In genomic region chr17:76673729-76674128, GRCh38 we compare ENCODE assay signal across 20 cellular contexts. TPM values are rescaled to one million over a fixed set of nuclear protein-coding genes. Genes with fewer than 3 reads are reported as not detected.
DNase-seq lines count a peak whose midpoint lies in the region; ATAC-seq and TF ChIP-seq lines count a peak whose summit lies in the region.
"Had no signal": no experiment of that assay in that cellular context is flagged by ENCODE, and none has a peak within 500 bp of the region (broad histone marks: within the 10 kb centered on the region; RNA-seq: fewer than 3 reads in every experiment).

No MANE protein-coding gene starts in this region.

- H3K4me1 ChIP-seq in CD8-positive, alpha-beta memory T cell (ENCODE audit: insufficient read depth, low read length): peaks cover 48% of the 10 kb centered on the region
- peaks cover 0 to 33% of the 10 kb centered on the region in 2 experiments; a peak in 2 of 4 replicates for H3K4me1 ChIP-seq in SK-N-SH (ENCODE audit: control insufficient read depth in 1 of 2, insufficient read depth in 2 of 2, low read depth in 1 of 2, low read length in 1 of 2)

- DNase-seq in CD8-positive, alpha-beta memory T cell: no peak
- DNase-seq in SK-N-SH (peak; percentile 73), fibroblast of villous mesenchyme (ENCODE audit: low read depth) (peak; percentile 53), NCI-H526 treated with DMSO at 0.1 percent for 48 hours (lab: John Stamatoyannopoulos, UW) (no peak)
- DNase-seq in stimulated activated naive CD4-positive, alpha-beta T cell (lab: John Stamatoyannopoulos, UW): no peak
- DNase-seq: activated CD4-positive, alpha-beta T cell treated with anti-CD3 and anti-CD28 coated beads for 4 hours; activated CD8-positive, alpha-beta memory T cell treated with anti-CD3 and anti-CD28 coated beads, Interleukin-2, amount 50 U/mL, for 4 hours; activated gamma-delta T cell; aorta; GDM1; left colon; midbrain; NCI-H1417; NCI-H2171; NCI-H82 had no signal

- H3K4me1 Mint-ChIP-seq in CD8-positive, alpha-beta memory T cell: peaks cover 29 to 35% (median 32%) of the 10 kb centered on the region in 3 donors

- no peak overlapping the region for H2AFZ ChIP-seq in SK-N-SH (ENCODE audit: low read depth)

- no peaks in the 10 kb centered on the region for H4K20me1 ChIP-seq in SK-N-SH (ENCODE audit: insufficient read depth)

- H3F3A ChIP-seq in SK-N-SH (replicated peaks; ENCODE audit: insufficient read depth): peaks cover 12% of the 10 kb centered on the region

- no peaks in the 10 kb centered on the region for H3K9me2 ChIP-seq in SK-N-SH

- H3K9me3 ChIP-seq in CD8-positive, alpha-beta memory T cell (ENCODE audit: low read length): no peaks in the 10 kb centered on the region
- no peaks in the 10 kb centered on the region for H3K9me3 ChIP-seq in SK-N-SH

- WGBS in SK-N-SH (ENCODE audit: low lambda C conversion rate): 39% methylated on average over 5 of the region's 5 CpGs

- no peak overlapping the region for H3K4me3 ChIP-seq in CD8-positive, alpha-beta memory T cell (ENCODE audit: low read length)
- no peak overlapping the region for H3K4me3 ChIP-seq in SK-N-SH (ENCODE audit: low read depth in 2 of 2, low read length in 1 of 2)
- H3K4me3 ChIP-seq in fibroblast of villous mesenchyme (ENCODE audit: low read depth, low read length): no peak overlapping the region
- H3K4me3 ChIP-seq: GM12878 had no signal

- CTCF ChIA-PET in CD8-positive, alpha-beta memory T cell (lab: Charles Lee): interaction anchor here (1.0 to 1.7 kb wide), 2 partner anchors 50 to 145 kb away, joined by 3 to 4 read pairs; no protein-coding TSS in a partner anchor
- CTCF ChIA-PET in SK-N-SH (lab: Yijun Ruan, JAX): interaction anchor here (0.7 to 4.2 kb wide), 8 partner anchors 8 to 150 kb away, joined by 3 to 42 read pairs (median 6); no protein-coding TSS in a partner anchor

- no peaks in the 10 kb centered on the region for H3K36me3 ChIP-seq in CD8-positive, alpha-beta memory T cell (ENCODE audit: insufficient read depth, low read length)
- H3K36me3 ChIP-seq in SK-N-SH (replicated peaks in 1 of 2; ENCODE audit: control insufficient read depth in 1 of 2, insufficient read depth in 2 of 2, low read length in 1 of 2): peaks cover 11 to 16% of the 10 kb centered on the region in 2 experiments

- no peaks in the 10 kb centered on the region for H3K27me3 Mint-ChIP-seq in CD8-positive, alpha-beta memory T cell
- H3K27me3 Mint-ChIP-seq: stimulated activated naive CD8-positive, alpha-beta T cell treated with anti-CD3 and anti-CD28 coated beads, Interleukin-15, Interleukin-2, amounts not matched to agents 100 ng/mL and 50 ng/mL, for 24 hours had no signal

- H3K27me3 ChIP-seq in CD8-positive, alpha-beta memory T cell (ENCODE audit: insufficient read depth, low read length, poor library complexity, severe bottlenecking): no peaks in the 10 kb centered on the region
- no peaks in the 10 kb centered on the region for H3K27me3 ChIP-seq in SK-N-SH (ENCODE audit: insufficient read depth)

- peak overlapping the region in 2 of 8 donors; percentile 29 to 54 for H3K27ac Mint-ChIP-seq in CD8-positive, alpha-beta memory T cell
- H3K27ac Mint-ChIP-seq: stimulated activated naive CD8-positive, alpha-beta T cell treated with anti-CD3 and anti-CD28 coated beads, Interleukin-15, Interleukin-2, amounts not matched to agents 100 ng/mL and 50 ng/mL, for 24 hours had no signal

- TF ChIP-seq RAD21 in SK-N-SH (IDR thresholded peaks at IDR 0.05; ENCODE audit: low read length): 0 out of 2 replicates have a peak, but pooled peaks have one; percentile 14

- ATAC-seq in HG02571 (IDR thresholded peaks at IDR 0.05; ENCODE audit: unreplicated experiment): no peak
- no peak for ATAC-seq in GM21367 (IDR thresholded peaks at IDR 0.05; ENCODE audit: unreplicated experiment)
- ATAC-seq: GM12878, left colon had no signal

- H3K36me3 Mint-ChIP-seq in CD8-positive, alpha-beta memory T cell: peaks cover 0 to 4% (median 0%) of the 10 kb centered on the region in 3 donors

- peaks cover 0 to 2% (median 0%) of the 10 kb centered on the region in 5 donors for H3K9me3 Mint-ChIP-seq in CD8-positive, alpha-beta memory T cell
- H3K9me3 Mint-ChIP-seq: stimulated activated naive CD8-positive, alpha-beta T cell treated with anti-CD3 and anti-CD28 coated beads, Interleukin-15, Interleukin-2, amounts not matched to agents 100 ng/mL and 50 ng/mL, for 24 hours had no signal

- peak in 1 of 2 experiments; percentile 46; a peak in 1 of 4 replicates for TF ChIP-seq EP300 in SK-N-SH (IDR thresholded peaks at IDR 0.05; ENCODE audit: borderline replicate concordance in 1 of 2, low read depth in 1 of 2, low read length in 1 of 2)

- no peak overlapping the region for H3K9ac ChIP-seq in SK-N-SH

- peak overlapping the region; percentile 89; the same call in 1 of the 2 replicates for H3K27ac ChIP-seq in 22Rv1
- H3K27ac ChIP-seq in CD8-positive, alpha-beta memory T cell (ENCODE audit: low read depth, low read length): no peak overlapping the region
- H3K27ac ChIP-seq in SK-N-SH (ENCODE audit: low read depth in 2 of 2, low read length in 1 of 2): peak overlapping the region; percentile 8 to 94; a peak in 2 of 4 replicates

- TF ChIP-seq CTCF in 22Rv1 (IDR thresholded peaks at IDR 0.05): no peak
- no peak for TF ChIP-seq CTCF in SK-N-SH (IDR thresholded peaks at IDR 0.05)
- TF ChIP-seq CTCF in fibroblast of villous mesenchyme (IDR thresholded peaks at IDR 0.05; ENCODE audit: insufficient read depth, low read depth, low read length): no peak

- H3K79me2 ChIP-seq in SK-N-SH (ENCODE audit: insufficient read depth): no peaks in the 10 kb centered on the region

- H3K4me3 Mint-ChIP-seq in CD8-positive, alpha-beta memory T cell: peak overlapping the region in 5 of 7 donors; percentile 8 to 65 (median 41)

- POLR2A ChIA-PET in CD8-positive, alpha-beta memory T cell (lab: Charles Lee): no interaction called here
- POLR2A ChIA-PET in SK-N-SH (lab: Yijun Ruan, JAX): interaction anchor here (1.1 kb wide), 2 partner anchors 35 to 116 kb away, joined by 3 read pairs; no protein-coding TSS in a partner anchor

- no peak overlapping the region for H3K4me2 ChIP-seq in SK-N-SH

TF ChIP-seq in SK-N-SH, 30 proteins besides CTCF, POLR2A, EP300 and RAD21 (continues in another document):
- no peak for TF ChIP-seq NRF1 (IDR thresholded peaks at IDR 0.05; ENCODE audit: low read depth, low read length)
- no peak for TF ChIP-seq FOSL2 (IDR thresholded peaks at IDR 0.05; ENCODE audit: borderline replicate concordance, low read depth)
- no peak for TF ChIP-seq YY1 (IDR thresholded peaks at IDR 0.05; ENCODE audit: low read depth)
- TF ChIP-seq TAF1 (IDR thresholded peaks at IDR 0.05; ENCODE audit: borderline replicate concordance, low read depth, low read length): no peak
- TF ChIP-seq RFX5 (IDR thresholded peaks at IDR 0.05; ENCODE audit: low read length): no peak
- peak; percentile 83 for TF ChIP-seq TCF12 (IDR thresholded peaks at IDR 0.05)
- TF ChIP-seq USF1 (IDR thresholded peaks at IDR 0.05; ENCODE audit: borderline replicate concordance, low read depth): no peak
- TF ChIP-seq ELF1 (IDR thresholded peaks at IDR 0.05): peak; percentile 20; the same call in 1 of the 2 replicates
- no peak for TF ChIP-seq GABPA (IDR thresholded peaks at IDR 0.05; ENCODE audit: low read depth)
- no peak for TF ChIP-seq GATA2 (CRISPR knock-in tag; IDR thresholded peaks at IDR 0.05)
- TF ChIP-seq POLR2AphosphoS5 (IDR thresholded peaks at IDR 0.05; ENCODE audit: low read depth, low read length): no peak
- no peak for TF ChIP-seq TEAD4 (IDR thresholded peaks at IDR 0.05; ENCODE audit: borderline replicate concordance, insufficient read depth)

RNA-seq across cellular contexts. Expression of gene ST6GALNAC1, which starts 30.2 kb away (rescaled TPM):
- total RNA-seq in CD8-positive, alpha-beta memory T cell: under 1 TPM in 1 of 2 experiments, not detected in 1; 0.46 TPM
- 0.28 TPM for polyA plus RNA-seq in CD8-positive, alpha-beta memory T cell
- not detected in 2 replicates for polyA plus RNA-seq in SK-N-SH (2012; rRNA removed)
- polyA plus RNA-seq in SK-N-SH (2012; cell fraction: cytosol; rRNA removed): not detected in 2 replicates
- 0.11 TPM in 1 of 2 replicates, not detected in the other for polyA plus RNA-seq in SK-N-SH (2012; cell fraction: nucleus; rRNA removed)
- not detected in 2 replicates for total RNA-seq in fibroblast of villous mesenchyme
- polyA plus RNA-seq: GM12878 had no signal

RNA-seq across cellular contexts. Expression of gene MXRA7, which starts 37.0 kb away (rescaled TPM):
- 10 to 100 TPM; 27.1 to 29.1 TPM for total RNA-seq in CD8-positive, alpha-beta memory T cell
- polyA plus RNA-seq in CD8-positive, alpha-beta memory T cell: 30.6 TPM
- polyA plus RNA-seq in SK-N-SH (2012; rRNA removed): 154 and 187 TPM in 2 replicates
- polyA plus RNA-seq in SK-N-SH (2012; cell fraction: cytosol; rRNA removed): 223 and 232 TPM in 2 replicates
- polyA plus RNA-seq in SK-N-SH (2012; cell fraction: nucleus; rRNA removed): 55.0 and 81.5 TPM in 2 replicates
- 244 and 267 TPM in 2 replicates for total RNA-seq in fibroblast of villous mesenchyme

RNA-seq across cellular contexts. Expression of gene JMJD6, which starts 52.7 kb away (rescaled TPM):
- total RNA-seq in CD8-positive, alpha-beta memory T cell: 10 to 100 TPM; 62.7 to 66.8 TPM
- polyA plus RNA-seq in CD8-positive, alpha-beta memory T cell: 37.1 TPM
- polyA plus RNA-seq in SK-N-SH (2012; rRNA removed): 20.1 and 23.3 TPM in 2 replicates
- 15.2 and 15.7 TPM in 2 replicates for polyA plus RNA-seq in SK-N-SH (2012; cell fraction: cytosol; rRNA removed)
- 60.2 and 109 TPM in 2 replicates for polyA plus RNA-seq in SK-N-SH (2012; cell fraction: nucleus; rRNA removed)
- 24.2 and 25.8 TPM in 2 replicates for total RNA-seq in fibroblast of villous mesenchyme

RNA-seq across cellular contexts. Expression of gene METTL23, which starts 52.9 kb away (rescaled TPM):
- total RNA-seq in CD8-positive, alpha-beta memory T cell: 10 to 100 TPM; 43.6 to 44.6 TPM
- 152 TPM for polyA plus RNA-seq in CD8-positive, alpha-beta memory T cell
- 75.9 and 96.8 TPM in 2 replicates for polyA plus RNA-seq in SK-N-SH (2012; rRNA removed)
- 87.6 and 89.2 TPM in 2 replicates for polyA plus RNA-seq in SK-N-SH (2012; cell fraction: cytosol; rRNA removed)
- polyA plus RNA-seq in SK-N-SH (2012; cell fraction: nucleus; rRNA removed): 80.8 and 107 TPM in 2 replicates
- total RNA-seq in fibroblast of villous mesenchyme: 27.1 and 30.2 TPM in 2 replicates

Comparison
In these comparisons a context has a peak if more than half of its experiments do, and no peak if none do; other contexts are left out.
1. DNase-seq: peak in SK-N-SH (single experiment) and fibroblast of villous mesenchyme (single experiment); none in CD8-positive, alpha-beta memory T cell (0 of 5), NCI-H526 treated with DMSO at 0.1 percent for 48 hours (single experiment) and stimulated activated naive CD4-positive, alpha-beta T cell (0 of 6).